ENCODE assay signal across 9 cellular contexts in genomic region chrX:11351375-11352295, GRCh38. TPM values are rescaled to one million over a fixed set of nuclear protein-coding genes. Genes with fewer than 3 reads are reported as not detected.
DNase-seq lines count a peak whose midpoint lies in the region; ATAC-seq and TF ChIP-seq lines count a peak whose summit lies in the region.
"Had no signal": no experiment of that assay in that cellular context is flagged by ENCODE, and none has a peak within 500 bp of the region (broad histone marks: within the 10 kb centered on the region; RNA-seq: fewer than 3 reads in every experiment).

No MANE protein-coding gene starts in this region.

- H3K79me2 ChIP-seq in ACC112 (ENCODE audit: control insufficient read depth, insufficient read depth, low read length, unreplicated experiment), result no peaks in the 10 kb centered on the region

- no peak for TF ChIP-seq CTCF in HFF-Myc (IDR thresholded peaks at IDR 0.05; ENCODE audit: low read depth, low read length, missing control alignments)
- TF ChIP-seq CTCF in left lung (IDR thresholded peaks at IDR 0.05), result no peak

- peak overlapping the region; percentile 71 for H3K9ac ChIP-seq in adipocyte (ENCODE audit: low read length)

- H3K9me3 ChIP-seq in adipocyte (ENCODE audit: control insufficient read depth, low read length) (no peaks in the 10 kb centered on the region), left lung (no peaks in the 10 kb centered on the region)

- H3K4me3 ChIP-seq in ACC112 (ENCODE audit: low read depth, low read length), result no peak overlapping the region
- H3K4me3 ChIP-seq in HFF-Myc (replicated peaks; ENCODE audit: low read depth, low read length), result no peak overlapping the region
- peak overlapping the region; percentile 73 for H3K4me3 ChIP-seq in adipocyte (ENCODE audit: low read length)
- no peak overlapping the region for H3K4me3 ChIP-seq in left lung
- H3K4me3 ChIP-seq: BLaER1 treated with 17β-estradiol and CSF1 and Interleukin-3, amounts not matched to agents 10 nM and 100 nM had no signal

- DNase-seq in HFF-Myc (ENCODE audit: extremely low read depth, low read depth) (peak; percentile 25), adipocyte (ENCODE audit: low read depth) (no peak), left lung (peak in 1 of 2 donors; percentile 42), NCI-H1417 treated with DMSO at 0.1 percent for 48 hours (lab: John Stamatoyannopoulos, UW) (no peak), NCI-H526 treated with DMSO at 0.1 percent for 48 hours (lab: John Stamatoyannopoulos, UW) (no peak), NCI-H1092 (lab: John Stamatoyannopoulos, UW) (no peak), head of caudate nucleus (no peak)

- ATAC-seq in left lung, result peak; percentile 58

- H3K27me3 ChIP-seq in ACC112 (ENCODE audit: insufficient read depth, low read length) (no peaks in the 10 kb centered on the region), adipocyte (replicated peaks; ENCODE audit: control insufficient read depth, insufficient read depth, low read length) (no peaks in the 10 kb centered on the region), left lung (no peaks in the 10 kb centered on the region)

- H3K4me1 ChIP-seq in ACC112 (ENCODE audit: control insufficient read depth, insufficient read depth, low read length, unreplicated experiment) (peaks cover 26% of the 10 kb centered on the region), adipocyte (ENCODE audit: control insufficient read depth, insufficient read depth, low read length) (peaks cover 22% of the 10 kb centered on the region), left lung (no peaks in the 10 kb centered on the region)

- H3K27ac ChIP-seq in ACC112 (ENCODE audit: low read depth, low read length), result peak overlapping the region; percentile 57
- peak overlapping the region; percentile 55 to 71 for H3K27ac ChIP-seq in left lung

- H2AFZ ChIP-seq in ACC112 (ENCODE audit: low read length, unreplicated experiment), result no peak overlapping the region

- intact Hi-C loops in left lung (cut with DNase I), result no loop called here
- intact Hi-C loops in head of caudate nucleus (cut with DNase I), result no loop called here

- H3K36me3 ChIP-seq in ACC112 (ENCODE audit: insufficient read depth, low read length), result no peaks in the 10 kb centered on the region
- no peaks in the 10 kb centered on the region for H3K36me3 ChIP-seq in adipocyte (ENCODE audit: control insufficient read depth, insufficient read depth, low read length, severe bottlenecking)
- H3K36me3 ChIP-seq in left lung, result no peaks in the 10 kb centered on the region
- H3K36me3 ChIP-seq: BLaER1 treated with 17β-estradiol and CSF1 and Interleukin-3, amounts not matched to agents 10 nM and 100 nM had no signal

RNA-seq across cellular contexts. Expression of gene AMELX, which starts 58.4 kb away (rescaled TPM):
- total RNA-seq in left lung, result not detected
